In the genomic region with DNA sequence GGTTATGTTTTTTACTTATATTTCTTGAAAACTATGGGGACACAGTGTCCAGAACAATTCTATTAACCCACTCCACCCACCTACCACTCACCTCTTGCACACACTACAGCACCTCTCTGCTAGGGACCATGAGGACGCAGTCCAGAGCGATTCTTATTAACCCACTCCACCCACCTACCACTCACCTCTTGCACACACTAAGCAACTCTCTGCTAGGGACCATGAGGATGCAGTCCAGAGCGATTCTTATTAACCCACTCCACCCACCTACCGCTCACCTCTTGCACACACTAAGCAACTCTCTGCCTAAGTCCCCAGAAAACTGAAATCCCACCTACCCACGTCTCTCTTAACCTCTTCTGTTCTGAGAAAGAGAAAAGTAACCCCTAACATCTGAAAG, we compare ENCODE assay signal across 16 cellular contexts. TPM values are rescaled to one million over a fixed set of nuclear protein-coding genes. Genes with fewer than 3 reads are reported as not detected.
"Had no signal": no experiment of that assay in that cellular context is flagged by ENCODE, and none has a peak within 500 bp of the region (broad histone marks: within the 10 kb centered on the region; RNA-seq: fewer than 3 reads in every experiment).

No MANE protein-coding gene starts in this region.

- H3K4me3 ChIP-seq: body of pancreas had no signal

- H3K36me3 Mint-ChIP-seq: activated naive CD4-positive, alpha-beta T cell treated with anti-CD3 and anti-CD28 coated beads, Interleukin-2, amount 50 U/mL, for 72 hours; stimulated activated memory B cell treated with anti-CD40 and anti-IgM and Interleukin-4, amounts not matched to agents 10 μg/mL and 1 μg/mL and 100 μg/mL, for 72 hours had no signal

- H3K27ac ChIP-seq: body of pancreas, neutrophil had no signal

- H3K4me3 Mint-ChIP-seq: stimulated activated memory B cell treated with anti-CD40 and anti-IgM and Interleukin-4, amounts not matched to agents 10 μg/mL and 1 μg/mL and 100 μg/mL, for 72 hours had no signal

- DNase-seq: activated CD4-positive, CD25-positive, alpha-beta regulatory T cell; activated T-cell treated with anti-CD3 and anti-CD28 coated beads for 4 hours; amygdala; body of pancreas; effector CD8-positive, alpha-beta T cell; foreskin fibroblast; hypothalamus; left ventricle myocardium superior; mesendoderm; stimulated activated CD4-positive, alpha-beta T cell treated with anti-CD3 and anti-CD28 coated beads, Interleukin-2, amount 100 ng/mL, for 48 hours; T-helper 2 cell had no signal

- H3K27me3 ChIP-seq: body of pancreas had no signal

- H3K36me3 ChIP-seq: neutrophil had no signal

- H3K27ac Mint-ChIP-seq: activated naive CD4-positive, alpha-beta T cell treated with anti-CD3 and anti-CD28 coated beads, Interleukin-2, amount 50 U/mL, for 72 hours; activated T-helper 2 cell treated with anti-CD3 and anti-CD28 coated beads, Interferon-gamma antibody, Interleukin-2, Interleukin-4, amounts not matched to agents 10 μg/mL and 5 μg/mL and 100 μg/mL, durations not matched to agents 14 hours and 24 hours and 36 hours; stimulated activated memory B cell treated with anti-CD40 and anti-IgM and Interleukin-4, amounts not matched to agents 10 μg/mL and 1 μg/mL and 100 μg/mL, for 72 hours had no signal

- H3K9me3 ChIP-seq: body of pancreas, neutrophil had no signal

- ATAC-seq: activated naive CD4-positive, alpha-beta T cell treated with anti-CD3 and anti-CD28 coated beads, Interleukin-2, amount 50 U/mL, for 72 hours; body of pancreas; left ventricle myocardium superior; stimulated activated memory B cell treated with anti-CD40 and anti-IgM and Interleukin-4, amounts not matched to agents 10 μg/mL and 1 μg/mL and 100 μg/mL, for 72 hours had no signal

- H3K9me3 Mint-ChIP-seq: activated naive CD4-positive, alpha-beta T cell treated with anti-CD3 and anti-CD28 coated beads, Interleukin-2, amount 50 U/mL, for 72 hours; activated T-helper 2 cell treated with anti-CD3 and anti-CD28 coated beads, Interferon-gamma antibody, Interleukin-2, Interleukin-4, amounts not matched to agents 10 μg/mL and 5 μg/mL and 100 μg/mL, durations not matched to agents 14 hours and 24 hours and 36 hours; stimulated activated memory B cell treated with anti-CD40 and anti-IgM and Interleukin-4, amounts not matched to agents 10 μg/mL and 1 μg/mL and 100 μg/mL, for 72 hours had no signal

RNA-seq across cellular contexts. Expression of a gene that starts 19.5 kb away (rescaled TPM):
- total RNA-seq: activated naive CD4-positive, alpha-beta T cell treated with anti-CD3 and anti-CD28 coated beads, Interleukin-2, amount 50 U/mL, for 72 hours; endothelial cell of umbilical vein had no signal
- polyA plus RNA-seq: endothelial cell of umbilical vein had no signal

RNA-seq across cellular contexts. Expression of a gene that starts 33.7 kb away (rescaled TPM):
- total RNA-seq: activated T-helper 2 cell treated with anti-CD3 and anti-CD28 coated beads, Interferon-gamma antibody, Interleukin-2, Interleukin-4, amounts not matched to agents 10 μg/mL and 5 μg/mL and 100 μg/mL, durations not matched to agents 14 hours and 24 hours and 36 hours; endothelial cell of umbilical vein had no signal
